ENCODE assay signal across 10 cellular contexts in the genomic region with DNA sequence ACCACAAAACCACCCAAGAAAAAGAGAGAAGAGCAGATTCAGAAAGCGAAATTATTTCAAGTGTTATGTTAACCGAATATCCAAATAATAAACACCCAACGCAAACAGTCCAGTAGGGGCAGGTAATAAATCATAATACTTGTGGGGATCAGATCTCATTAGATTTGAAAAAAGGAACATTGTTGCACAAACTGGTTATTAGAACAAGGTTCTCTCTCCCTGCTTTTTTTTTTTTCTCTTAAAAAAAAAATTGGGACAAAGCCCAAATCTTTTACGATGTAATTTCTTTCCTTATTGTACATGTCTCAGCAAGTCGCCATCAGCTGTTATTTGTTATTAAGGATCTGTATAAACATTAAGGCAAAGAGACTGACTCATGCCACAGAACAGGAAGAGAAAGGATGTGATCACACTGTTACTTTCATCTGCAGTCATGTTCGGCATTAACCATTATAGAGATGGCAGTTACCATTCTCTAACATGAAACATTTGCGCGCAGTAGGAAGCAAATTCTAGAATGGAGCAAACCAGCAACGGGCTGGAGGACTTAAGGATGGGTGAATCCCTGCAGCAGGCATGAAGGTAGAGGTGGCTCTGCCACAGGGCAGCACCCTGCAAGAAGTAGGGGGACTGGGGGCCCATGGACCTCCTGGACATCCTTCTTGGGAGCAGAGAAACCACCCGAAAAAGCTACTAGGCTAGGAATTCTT.
A peak's percentile ranks its signal among the peaks of the same experiment; 100 is the strongest.
DNase-seq lines count a peak whose midpoint lies in the region; FAIRE-seq and TF ChIP-seq lines count a peak whose summit lies in the region.
"Had no signal": no experiment of that assay in that cellular context is flagged by ENCODE, and none has a peak within 500 bp of the region (broad histone marks: within the 10 kb centered on the region; RNA-seq: fewer than 3 reads in every experiment).

No MANE protein-coding gene starts in this region.

- H3K36me3 Mint-ChIP-seq in activated naive CD8-positive, alpha-beta T cell, result no peaks in the 10 kb centered on the region

- in situ Hi-C loops in GM13976 (cut with MboI; ENCODE audit: low sequenced_read_pairs, unreplicated experiment), result no loop called here

- H3K4me3 Mint-ChIP-seq in activated naive CD8-positive, alpha-beta T cell, result peak overlapping the region; percentile 6

- DNase-seq in AG09309 (ENCODE audit: low read depth) (peak; percentile 66), HTR-8/SVneo (ENCODE audit: insufficient read length, low spot score) (peak; percentile 71), kidney glomerular epithelial cell (lab: John Stamatoyannopoulos, UW) (peak; percentile 48), GM13976 (ENCODE audit: low spot score) (no peak), substantia nigra (lab: John Stamatoyannopoulos, UW) (no peak), NOMO-1 treated with dmso at 0.1 percent for 144 hours (lab: John Stamatoyannopoulos, UW; ENCODE audit: unreplicated experiment) (no peak)
- no peak for DNase-seq in activated CD4-positive, CD25-positive, alpha-beta regulatory T cell (lab: John Stamatoyannopoulos, UW)
- DNase-seq: SIG-M5 had no signal

- no peaks in the 10 kb centered on the region for H3K9me3 Mint-ChIP-seq in activated naive CD8-positive, alpha-beta T cell (ENCODE audit: low read depth)

- peaks cover 22% of the 10 kb centered on the region for H3K4me1 Mint-ChIP-seq in activated naive CD8-positive, alpha-beta T cell (ENCODE audit: low read depth)

- TF ChIP-seq CTCF in AG09309 (IDR thresholded peaks at IDR 0.05; ENCODE audit: control insufficient read depth, insufficient read depth, low read depth, low read length, missing control alignments) (no peak), GM13976 (IDR thresholded peaks at IDR 0.05; ENCODE audit: borderline replicate concordance, control extremely low read depth, extremely low read depth, insufficient read depth, missing control alignments) (no peak)

- no peak overlapping the region for H3K27ac ChIP-seq in substantia nigra (ENCODE audit: low read depth, low read length, poor library complexity, severe bottlenecking)

- H3K4me3 ChIP-seq in AG09309 (ENCODE audit: control insufficient read depth, low read depth, low read length), result no peak overlapping the region

- peak; percentile 86 for FAIRE-seq in HTR-8/SVneo (lab: Jason Lieb, UNC)
- FAIRE-seq: islet of Langerhans had no signal

- H3K27ac Mint-ChIP-seq in activated naive CD8-positive, alpha-beta T cell, result peak overlapping the region; percentile 16

- H3K27me3 Mint-ChIP-seq in activated naive CD8-positive, alpha-beta T cell, result no peaks in the 10 kb centered on the region

Comparison
In these comparisons a context has a peak if more than half of its experiments do, and no peak if none do; other contexts are left out.
1. DNase-seq: peak in AG09309 (single experiment), HTR-8/SVneo (single experiment) and kidney glomerular epithelial cell (single experiment); none in GM13976 (single experiment), substantia nigra (0 of 49), activated CD4-positive, CD25-positive, alpha-beta regulatory T cell (0 of 4) and NOMO-1 treated with dmso at 0.1 percent for 144 hours (single experiment).